Comparison of ENCODE assay signal across 8 cellular contexts in genomic region chr16:30649725-30650368, GRCh38. TPM values are rescaled to one million over a fixed set of nuclear protein-coding genes. Genes with fewer than 3 reads are reported as not detected.
DNase-seq lines count a peak whose midpoint lies in the region; ATAC-seq and TF ChIP-seq lines count a peak whose summit lies in the region.

No MANE protein-coding gene starts in this region.

- H3K4me3 ChIP-seq in WERI-Rb-1 (ENCODE audit: low read depth, low read length) (peak overlapping the region; percentile 61), skeletal muscle tissue (ENCODE audit: low read length in 3 of 3) (peak overlapping the region; percentile 78 to 91 (median 83))

- peak overlapping the region; percentile 98 for H3K27ac ChIP-seq in WERI-Rb-1
- H3K27ac ChIP-seq in skeletal muscle tissue (ENCODE audit: low read depth, low read length): peak overlapping the region; percentile 93

- peaks cover 2% of the 10 kb centered on the region for H3K9me3 ChIP-seq in WERI-Rb-1 (ENCODE audit: severe bottlenecking)
- no peaks in the 10 kb centered on the region for H3K9me3 ChIP-seq in skeletal muscle tissue (ENCODE audit: control insufficient read depth in 3 of 3, low read length in 3 of 3)

- DNase-seq in Right ventricle myocardium inferior (ENCODE audit: missing footprints) (peak; percentile 80), cardiac septum (ENCODE audit: low spot score) (no peak), WERI-Rb-1 (no peak), glutamatergic neuron (no peak), superior temporal gyrus (ENCODE audit: extremely low spot score) (no peak), HuH-7.5 (ENCODE audit: low spot score) (no peak), NCI-H345 treated with DMSO at 0.1 percent for 48 hours (lab: John Stamatoyannopoulos, UW; ENCODE audit: unreplicated experiment) (no peak)

- no peaks in the 10 kb centered on the region for H3K27me3 ChIP-seq in WERI-Rb-1 (ENCODE audit: insufficient read depth, low read depth, severe bottlenecking)
- no peaks in the 10 kb centered on the region for H3K27me3 ChIP-seq in skeletal muscle tissue (ENCODE audit: control insufficient read depth in 3 of 3, insufficient read depth in 3 of 3, low read length in 3 of 3)

- H3K27ac Mint-ChIP-seq in glutamatergic neuron (ENCODE audit: unreplicated experiment): peak overlapping the region; percentile 99

- H3K27me3 Mint-ChIP-seq in glutamatergic neuron (ENCODE audit: unreplicated experiment): peaks cover 9% of the 10 kb centered on the region

- H3K36me3 Mint-ChIP-seq in glutamatergic neuron (ENCODE audit: unreplicated experiment): no peaks in the 10 kb centered on the region

- H3K4me1 ChIP-seq in skeletal muscle tissue (ENCODE audit: control insufficient read depth in 3 of 3, insufficient read depth in 3 of 3, low read length in 3 of 3): peaks cover 17 to 22% (median 21%) of the 10 kb centered on the region in 3 donors

- H3K4me3 Mint-ChIP-seq in glutamatergic neuron (ENCODE audit: unreplicated experiment): peak overlapping the region; percentile 98

- H3K36me3 ChIP-seq in WERI-Rb-1: peaks cover 21% of the 10 kb centered on the region
- peaks cover 20 to 21% (median 21%) of the 10 kb centered on the region in 3 donors for H3K36me3 ChIP-seq in skeletal muscle tissue (ENCODE audit: control insufficient read depth in 3 of 3, insufficient read depth in 3 of 3, low read length in 3 of 3)

- intact Hi-C loops in Right ventricle myocardium inferior (cut with DNase I) (loop anchor here (1.0 to 5.0 kb wide), 3 partner anchors 16 to 123 kb away; partner anchors contain the start of gene ZNF688), cardiac septum (cut with DNase I) (loop anchor here (1.0 to 5.0 kb wide), 3 partner anchors 16 to 116 kb away; partner anchors contain the start of genes SRCAP and ZNF747)

- H3K4me1 Mint-ChIP-seq in glutamatergic neuron (ENCODE audit: low read depth, unreplicated experiment): peaks cover 10% of the 10 kb centered on the region

- TF ChIP-seq CTCF in WERI-Rb-1 (IDR thresholded peaks at IDR 0.05; ENCODE audit: low read depth, low read length): no peak
- no peak for TF ChIP-seq CTCF in glutamatergic neuron (IDR thresholded peaks at IDR 0.05; ENCODE audit: partially characterized antibody, unreplicated experiment)

- peak overlapping the region; percentile 84 to 97 (median 85) for H3K9ac ChIP-seq in skeletal muscle tissue (ENCODE audit: low read depth in 1 of 3, low read length in 3 of 3)

- peaks cover 9% of the 10 kb centered on the region for H3K9me3 Mint-ChIP-seq in glutamatergic neuron (ENCODE audit: unreplicated experiment)

- ATAC-seq in Right ventricle myocardium inferior: no peak

RNA-seq across cellular contexts. Expression of gene PRR14, which starts 0.9 kb away (rescaled TPM):
- total RNA-seq in Right ventricle myocardium inferior (18.2 TPM), cardiac septum (21.1 TPM), glutamatergic neuron (ENCODE audit: unreplicated experiment) (79.6 TPM), skeletal muscle tissue (6.8 TPM)

RNA-seq across cellular contexts. Expression of gene FBRS, which starts 8.4 kb away (rescaled TPM):
- 31.0 TPM for total RNA-seq in Right ventricle myocardium inferior
- total RNA-seq in cardiac septum: 33.2 TPM
- 66.7 TPM for total RNA-seq in glutamatergic neuron (ENCODE audit: unreplicated experiment)
- total RNA-seq in skeletal muscle tissue: 7.3 TPM

RNA-seq across cellular contexts. Expression of gene ZNF689, which starts 39.7 kb away (rescaled TPM):
- total RNA-seq in Right ventricle myocardium inferior (4.2 TPM), cardiac septum (4.9 TPM), glutamatergic neuron (ENCODE audit: unreplicated experiment) (14.6 TPM), skeletal muscle tissue (4.7 TPM)

RNA-seq across cellular contexts. Expression of gene SRCAP, which starts 49.1 kb away (rescaled TPM):
- 39.7 TPM for total RNA-seq in Right ventricle myocardium inferior
- 47.8 TPM for total RNA-seq in cardiac septum
- 60.1 TPM for total RNA-seq in glutamatergic neuron (ENCODE audit: unreplicated experiment)
- 17.2 TPM for total RNA-seq in skeletal muscle tissue
